9 cellular contexts compared by ENCODE assay signal in genomic region chr1:6447818-6448748, GRCh38. TPM values are rescaled to one million over a fixed set of nuclear protein-coding genes. Genes with fewer than 3 reads are reported as not detected.
A peak's percentile ranks its signal among the peaks of the same experiment; 100 is the strongest.
DNase-seq lines count a peak whose midpoint lies in the region; ATAC-seq and TF ChIP-seq lines count a peak whose summit lies in the region.
"Had no signal": no experiment of that assay in that cellular context is flagged by ENCODE, and none has a peak within 500 bp of the region (broad histone marks: within the 10 kb centered on the region; RNA-seq: fewer than 3 reads in every experiment).

No MANE protein-coding gene starts in this region.

- no peak overlapping the region for H3K9ac ChIP-seq in Karpas-422 (ENCODE audit: low read length)

- H3K27ac ChIP-seq in CD4-positive, alpha-beta T cell (ENCODE audit: low read depth, low read length) = no peak overlapping the region
- no peak overlapping the region for H3K27ac ChIP-seq in Karpas-422 (ENCODE audit: low read length)
- H3K27ac ChIP-seq in dorsolateral prefrontal cortex = no peak overlapping the region
- H3K27ac ChIP-seq: SJSA1 had no signal

- peaks cover 13% of the 10 kb centered on the region for H3K4me1 ChIP-seq in Karpas-422 (ENCODE audit: low read length)
- H3K4me1 ChIP-seq: SJSA1 had no signal

- intact Hi-C loops in CD4-positive, alpha-beta T cell (cut with DNase I, micrococcal nuclease) = no loop called here
- intact Hi-C loops in activated T-helper 2 cell treated with anti-CD3 and anti-CD28 coated beads, Interferon-gamma antibody, Interleukin-2, Interleukin-4, amounts not matched to agents 10 μg/mL and 5 μg/mL and 100 μg/mL, durations not matched to agents 14 hours and 24 hours and 36 hours (cut with micrococcal nuclease) = no loop called here
- intact Hi-C loops in dorsolateral prefrontal cortex (cut with DNase I) = no loop called here

- peaks cover 53% of the 10 kb centered on the region for H3K27me3 Mint-ChIP-seq in CD4-positive, alpha-beta T cell
- peaks cover 43% of the 10 kb centered on the region for H3K27me3 Mint-ChIP-seq in activated T-helper 2 cell treated with anti-CD3 and anti-CD28 coated beads, Interferon-gamma antibody, Interleukin-2, Interleukin-4, amounts not matched to agents 10 μg/mL and 5 μg/mL and 100 μg/mL, durations not matched to agents 14 hours and 24 hours and 36 hours (ENCODE audit: low read depth)

- H2AFZ ChIP-seq in Karpas-422 (ENCODE audit: low read length) = no peak overlapping the region

- H4K20me1 ChIP-seq in Karpas-422 (ENCODE audit: insufficient read depth, low read depth, low read length) = no peaks in the 10 kb centered on the region; the same call in 1 of the 2 replicates

- no peaks in the 10 kb centered on the region for H3K36me3 Mint-ChIP-seq in CD4-positive, alpha-beta T cell (ENCODE audit: low read depth)
- H3K36me3 Mint-ChIP-seq in activated T-helper 2 cell treated with anti-CD3 and anti-CD28 coated beads, Interferon-gamma antibody, Interleukin-2, Interleukin-4, amounts not matched to agents 10 μg/mL and 5 μg/mL and 100 μg/mL, durations not matched to agents 14 hours and 24 hours and 36 hours (ENCODE audit: low read depth) = no peaks in the 10 kb centered on the region

- H3K4me3 ChIP-seq in Karpas-422 (ENCODE audit: low read length) = no peak overlapping the region; the same call in 1 of the 2 replicates
- H3K4me3 ChIP-seq in dorsolateral prefrontal cortex = peak overlapping the region in 8 of 59 donors; percentile 16 to 39 (median 37)
- H3K4me3 ChIP-seq: SJSA1 had no signal

- peak in 7 of 10 experiments; percentile 34 to 66 (median 51) for DNase-seq in CD4-positive, alpha-beta T cell
- DNase-seq in Karpas-422 (peak; percentile 78), islet precursor cell (peak; percentile 88), dorsolateral prefrontal cortex (no peak)
- peak; percentile 63 for DNase-seq in activated CD4-positive, alpha-beta T cell treated with anti-CD3 and anti-CD28 coated beads, Interleukin-2, amount 50 U/mL, for 1 hour
- DNase-seq in activated T-helper 2 cell treated with anti-CD3 and anti-CD28 coated beads, Interferon-gamma antibody, Interleukin-2, Interleukin-4, amounts not matched to agents 10 μg/mL and 5 μg/mL and 100 μg/mL, durations not matched to agents 14 hours and 24 hours and 36 hours (ENCODE audit: low spot score) = no peak

- peak overlapping the region; percentile 69 for H3K4me3 Mint-ChIP-seq in CD4-positive, alpha-beta T cell
- H3K4me3 Mint-ChIP-seq in activated T-helper 2 cell treated with anti-CD3 and anti-CD28 coated beads, Interferon-gamma antibody, Interleukin-2, Interleukin-4, amounts not matched to agents 10 μg/mL and 5 μg/mL and 100 μg/mL, durations not matched to agents 14 hours and 24 hours and 36 hours (ENCODE audit: low read depth) = no peak overlapping the region

- no peaks in the 10 kb centered on the region for H3K36me3 ChIP-seq in Karpas-422 (ENCODE audit: insufficient read depth, low read length)
- H3K36me3 ChIP-seq: SJSA1 had no signal

- no peaks in the 10 kb centered on the region for H3K9me3 Mint-ChIP-seq in CD4-positive, alpha-beta T cell
- H3K9me3 Mint-ChIP-seq in activated T-helper 2 cell treated with anti-CD3 and anti-CD28 coated beads, Interferon-gamma antibody, Interleukin-2, Interleukin-4, amounts not matched to agents 10 μg/mL and 5 μg/mL and 100 μg/mL, durations not matched to agents 14 hours and 24 hours and 36 hours = no peaks in the 10 kb centered on the region

- POLR2A ChIA-PET in CD4-positive, alpha-beta T cell (lab: Charles Lee) = interaction anchor here (1.7 to 7.2 kb wide), 3 partner anchors 8 to 17 kb away, joined by 5 to 61 read pairs (median 40); partner anchors contain the start of gene TNFRSF25

- peaks cover 36% of the 10 kb centered on the region for H3K4me1 Mint-ChIP-seq in CD4-positive, alpha-beta T cell (ENCODE audit: low read depth)
- peaks cover 9% of the 10 kb centered on the region for H3K4me1 Mint-ChIP-seq in activated T-helper 2 cell treated with anti-CD3 and anti-CD28 coated beads, Interferon-gamma antibody, Interleukin-2, Interleukin-4, amounts not matched to agents 10 μg/mL and 5 μg/mL and 100 μg/mL, durations not matched to agents 14 hours and 24 hours and 36 hours (ENCODE audit: low read depth)

- peaks cover 53% of the 10 kb centered on the region for H3K27me3 ChIP-seq in CD4-positive, alpha-beta T cell (ENCODE audit: control insufficient read depth, insufficient read depth, low read length)
- H3K27me3 ChIP-seq in Karpas-422 (ENCODE audit: low read length) = no peaks in the 10 kb centered on the region
- peaks cover 0 to 73% (median 54%) of the 10 kb centered on the region in 45 donors for H3K27me3 ChIP-seq in dorsolateral prefrontal cortex

- H3K27ac Mint-ChIP-seq in CD4-positive, alpha-beta T cell = no peak overlapping the region
- no peak overlapping the region for H3K27ac Mint-ChIP-seq in activated T-helper 2 cell treated with anti-CD3 and anti-CD28 coated beads, Interferon-gamma antibody, Interleukin-2, Interleukin-4, amounts not matched to agents 10 μg/mL and 5 μg/mL and 100 μg/mL, durations not matched to agents 14 hours and 24 hours and 36 hours

- H3K79me2 ChIP-seq in Karpas-422 (ENCODE audit: low read length) = no peaks in the 10 kb centered on the region

- no peak for TF ChIP-seq CTCF in CD4-positive, alpha-beta T cell (IDR thresholded peaks at IDR 0.05)
- TF ChIP-seq CTCF in dorsolateral prefrontal cortex (IDR thresholded peaks at IDR 0.05 in 54 of 56, conservative IDR thresholded peaks at IDR 0.05 in 2 of 56; ENCODE audit: low read depth in 1 of 56, partially characterized antibody in 56 of 56) = no peak

- CTCF ChIA-PET in CD4-positive, alpha-beta T cell (lab: Charles Lee) = interaction anchor here (0.8 to 5.1 kb wide), 9 partner anchors 8 to 90 kb away, joined by 3 to 34 read pairs (median 4); partner anchors contain the start of gene TNFRSF25

- ATAC-seq in CD4-positive, alpha-beta T cell (ENCODE audit: poor library complexity) = peak; percentile 59
- no peak for ATAC-seq in HG03280 (IDR thresholded peaks at IDR 0.05; ENCODE audit: unreplicated experiment)
- no peak for ATAC-seq in HG02884 (IDR thresholded peaks at IDR 0.05; ENCODE audit: unreplicated experiment)

- H3K9me3 ChIP-seq in CD4-positive, alpha-beta T cell (ENCODE audit: control insufficient read depth, low read length) = no peaks in the 10 kb centered on the region
- H3K9me3 ChIP-seq in Karpas-422 (ENCODE audit: low read length) = no peaks in the 10 kb centered on the region
- H3K9me3 ChIP-seq: SJSA1 had no signal

- H3K4me2 ChIP-seq in Karpas-422 (ENCODE audit: low read depth, low read length, poor library complexity, severe bottlenecking) = peak overlapping the region; percentile 41

- H3K9me2 ChIP-seq in Karpas-422 (replicated peaks; ENCODE audit: insufficient read depth, low read length) = no peaks in the 10 kb centered on the region

RNA-seq across cellular contexts. Expression of gene TNFRSF25, which starts 17.9 kb away (rescaled TPM):
- 100 to 1,000 TPM; 220 to 225 TPM for total RNA-seq in CD4-positive, alpha-beta T cell
- 0.58 TPM in 1 of 2 replicates, not detected in the other for total RNA-seq in Karpas-422 (2014; rRNA removed; shearing (Covaris generic); ENCODE audit: low replicate concordance)
- total RNA-seq in activated T-helper 2 cell treated with anti-CD3 and anti-CD28 coated beads, Interferon-gamma antibody, Interleukin-2, Interleukin-4, amounts not matched to agents 10 μg/mL and 5 μg/mL and 100 μg/mL, durations not matched to agents 14 hours and 24 hours and 36 hours = 88.0 and 89.7 TPM in 2 replicates
- 100 to 1,000 TPM in 3 of 120 experiments, 10 to 100 TPM in 117; 15.2 to 106 (median 54.0) TPM for total RNA-seq in dorsolateral prefrontal cortex

RNA-seq across cellular contexts. Expression of gene ESPN, which starts 23.5 kb away (rescaled TPM):
- total RNA-seq in CD4-positive, alpha-beta T cell = 1 to 10 TPM; 2.0 to 3.9 TPM
- not detected in 2 replicates for total RNA-seq in Karpas-422 (2014; rRNA removed; shearing (Covaris generic); ENCODE audit: low replicate concordance)
- total RNA-seq in activated T-helper 2 cell treated with anti-CD3 and anti-CD28 coated beads, Interferon-gamma antibody, Interleukin-2, Interleukin-4, amounts not matched to agents 10 μg/mL and 5 μg/mL and 100 μg/mL, durations not matched to agents 14 hours and 24 hours and 36 hours = 0.87 and 1.0 TPM in 2 replicates
- 1 to 10 TPM in 40 of 120 experiments, under 1 TPM in 23, not detected in 57; 0.26 to 5.3 (median 1.2) TPM for total RNA-seq in dorsolateral prefrontal cortex
- total RNA-seq: SJSA1 had no signal

RNA-seq across cellular contexts. Expression of gene HES2, which starts 28.4 kb away (rescaled TPM):
- total RNA-seq in CD4-positive, alpha-beta T cell = not detected
- total RNA-seq in Karpas-422 (2014; rRNA removed; shearing (Covaris generic); ENCODE audit: low replicate concordance) = not detected in 2 replicates
- total RNA-seq in activated T-helper 2 cell treated with anti-CD3 and anti-CD28 coated beads, Interferon-gamma antibody, Interleukin-2, Interleukin-4, amounts not matched to agents 10 μg/mL and 5 μg/mL and 100 μg/mL, durations not matched to agents 14 hours and 24 hours and 36 hours = 0.21 and 0.51 TPM in 2 replicates
- total RNA-seq in dorsolateral prefrontal cortex = under 1 TPM in 4 of 120 experiments, not detected in 116; 0.13 to 0.39 (median 0.26) TPM
- total RNA-seq: SJSA1 had no signal

RNA-seq across cellular contexts. Expression of gene PLEKHG5, which starts 43.4 kb away (rescaled TPM):
- total RNA-seq in CD4-positive, alpha-beta T cell = 1 to 10 TPM; 5.0 to 6.1 TPM
- 0.25 TPM in 1 of 2 replicates, not detected in the other for total RNA-seq in Karpas-422 (2014; rRNA removed; shearing (Covaris generic); ENCODE audit: low replicate concordance)
- 1.1 and 1.6 TPM in 2 replicates for total RNA-seq in activated T-helper 2 cell treated with anti-CD3 and anti-CD28 coated beads, Interferon-gamma antibody, Interleukin-2, Interleukin-4, amounts not matched to agents 10 μg/mL and 5 μg/mL and 100 μg/mL, durations not matched to agents 14 hours and 24 hours and 36 hours
- 100 to 1,000 TPM in 1 of 120 experiments, 10 to 100 TPM in 119; 15.9 to 101 (median 58.6) TPM for total RNA-seq in dorsolateral prefrontal cortex

RNA-seq across cellular contexts. Expression of gene ACOT7, which starts 54.5 kb away (rescaled TPM):
- total RNA-seq in CD4-positive, alpha-beta T cell = 1 to 10 TPM; 5.3 to 5.4 TPM
- total RNA-seq in Karpas-422 (2014; rRNA removed; shearing (Covaris generic); ENCODE audit: low replicate concordance) = 11.8 and 25.9 TPM in 2 replicates
- total RNA-seq in activated T-helper 2 cell treated with anti-CD3 and anti-CD28 coated beads, Interferon-gamma antibody, Interleukin-2, Interleukin-4, amounts not matched to agents 10 μg/mL and 5 μg/mL and 100 μg/mL, durations not matched to agents 14 hours and 24 hours and 36 hours = 128 and 132 TPM in 2 replicates
- total RNA-seq in dorsolateral prefrontal cortex = 100 to 1,000 TPM in 112 of 120 experiments, 10 to 100 TPM in 8; 67.4 to 236 (median 171) TPM

Comparison
In these comparisons a context has a peak if more than half of its experiments do, and no peak if none do; other contexts are left out.
1. DNase-seq: peak in CD4-positive, alpha-beta T cell (7 of 10), Karpas-422 (single experiment), activated CD4-positive, alpha-beta T cell treated with anti-CD3 and anti-CD28 coated beads, Interleukin-2, amount 50 U/mL, for 1 hour (single experiment) and islet precursor cell (single experiment); none in activated T-helper 2 cell treated with anti-CD3 and anti-CD28 coated beads, Interferon-gamma antibody, Interleukin-2, Interleukin-4, amounts not matched to agents 10 μg/mL and 5 μg/mL and 100 μg/mL, durations not matched to agents 14 hours and 24 hours and 36 hours (single experiment) and dorsolateral prefrontal cortex (0 of 10).
2. RNA of gene TNFRSF25, which starts 17.9 kb away (total RNA-seq): 220 to 225 TPM in CD4-positive, alpha-beta T cell, 88.0 to 89.7 TPM in activated T-helper 2 cell treated with anti-CD3 and anti-CD28 coated beads, Interferon-gamma antibody, Interleukin-2, Interleukin-4, amounts not matched to agents 10 μg/mL and 5 μg/mL and 100 μg/mL, durations not matched to agents 14 hours and 24 hours and 36 hours and 15.2 to 106 TPM in dorsolateral prefrontal cortex; 0.58 TPM in Karpas-422; every median in the first group is over 10 times any median in the second.